ENCODE assay signal across 34 cellular contexts in genomic region chr11:4713241-4713640, GRCh38. TPM values are rescaled to one million over a fixed set of nuclear protein-coding genes. Genes with fewer than 3 reads are reported as not detected.
DNase-seq lines count a peak whose midpoint lies in the region; ATAC-seq, FAIRE-seq and TF ChIP-seq lines count a peak whose summit lies in the region.
"Had no signal": no experiment of that assay in that cellular context is flagged by ENCODE, and none has a peak within 500 bp of the region (broad histone marks: within the 10 kb centered on the region; RNA-seq: fewer than 3 reads in every experiment).

No MANE protein-coding gene starts in this region.

- TF ChIP-seq CTCF in keratinocyte (optimal IDR thresholded peaks at IDR 0.05 in 1 of 3, IDR thresholded peaks at IDR 0.05 in 1 of 3, conservative IDR thresholded peaks at IDR 0.05 in 1 of 3; ENCODE audit: extremely low read depth in 1 of 3, insufficient read depth in 2 of 3, low read length in 3 of 3) (no peak), Caco-2 (IDR thresholded peaks at IDR 0.05; ENCODE audit: insufficient read depth in 1 of 2, low read depth in 1 of 2, low read length in 1 of 2, severe bottlenecking in 1 of 2, unreplicated experiment in 1 of 2) (no peak)

- ATAC-seq in HG03039 (IDR thresholded peaks at IDR 0.05; ENCODE audit: unreplicated experiment): no peak
- ATAC-seq: activated naive CD8-positive, alpha-beta T cell treated with anti-CD3 and anti-CD28 coated beads, Interleukin-2, amount 50 U/mL, for 24 hours; HCT116; lower lobe of right lung; Right ventricle myocardium inferior; stimulated activated naive B cell treated with anti-CD40 and anti-IgM and Interleukin-4, amounts not matched to agents 10 μg/mL and 1 μg/mL and 100 μg/mL, for 72 hours had no signal

- dilution Hi-C loops in keratinocyte (cut with MboI; ENCODE audit: extremely low pct_ligation_motif_present, low sequenced_read_pairs): no loop called here

- no peak overlapping the region for H3K4me3 Mint-ChIP-seq in Caco-2 (ENCODE audit: unreplicated experiment)
- H3K4me3 Mint-ChIP-seq: activated naive CD8-positive, alpha-beta T cell treated with anti-CD3 and anti-CD28 coated beads, Interleukin-2, amount 50 U/mL, for 24 hours; nephron; stimulated activated naive B cell treated with anti-CD40 and anti-IgM and Interleukin-4, amounts not matched to agents 10 μg/mL and 1 μg/mL and 100 μg/mL, for 72 hours had no signal

- no peaks in the 10 kb centered on the region for H3K9me3 Mint-ChIP-seq in Caco-2 (ENCODE audit: unreplicated experiment)
- H3K9me3 Mint-ChIP-seq: activated naive CD8-positive, alpha-beta T cell treated with anti-CD3 and anti-CD28 coated beads, Interleukin-2, amount 50 U/mL, for 24 hours; nephron; stimulated activated naive B cell treated with anti-CD40 and anti-IgM and Interleukin-4, amounts not matched to agents 10 μg/mL and 1 μg/mL and 100 μg/mL, for 72 hours had no signal

- no peaks in the 10 kb centered on the region for H3K4me1 ChIP-seq in keratinocyte (ENCODE audit: control insufficient read depth, extremely low read depth, insufficient read depth, low read length)
- no peaks in the 10 kb centered on the region for H3K4me1 ChIP-seq in Caco-2
- H3K4me1 ChIP-seq: lower lobe of right lung had no signal

- H3K9me3 ChIP-seq in keratinocyte (ENCODE audit: control insufficient read depth, low read depth, low read length) (no peaks in the 10 kb centered on the region), Caco-2 (no peaks in the 10 kb centered on the region)
- H3K9me3 ChIP-seq: lower lobe of right lung, sigmoid colon had no signal

- H3K27ac ChIP-seq in keratinocyte (ENCODE audit: control insufficient read depth, insufficient read depth, low read length): no peak overlapping the region
- H3K27ac ChIP-seq: lower lobe of right lung, PC-9 had no signal

- no peaks in the 10 kb centered on the region for H3K9me1 ChIP-seq in keratinocyte (ENCODE audit: control insufficient read depth, extremely low read depth, insufficient read depth, low read length)

- intact Hi-C loops in Caco-2 (cut with micrococcal nuclease; ENCODE audit: unreplicated experiment): no loop called here

- H3K4me1 Mint-ChIP-seq in Caco-2 (ENCODE audit: low read depth, unreplicated experiment): peaks cover 5% of the 10 kb centered on the region
- H3K4me1 Mint-ChIP-seq: activated naive CD8-positive, alpha-beta T cell treated with anti-CD3 and anti-CD28 coated beads, Interleukin-2, amount 50 U/mL, for 24 hours; nephron; stimulated activated naive B cell treated with anti-CD40 and anti-IgM and Interleukin-4, amounts not matched to agents 10 μg/mL and 1 μg/mL and 100 μg/mL, for 72 hours had no signal

- CTCF ChIA-PET in Caco-2 (lab: Charles Lee): no interaction called here

- no peak overlapping the region for H2AFZ ChIP-seq in keratinocyte (ENCODE audit: control insufficient read depth, low read length)
- H2AFZ ChIP-seq: PC-9 had no signal

- FAIRE-seq in keratinocyte (lab: Jason Lieb, UNC): peak; percentile 46
- FAIRE-seq: islet of Langerhans had no signal

- no peak overlapping the region for H3K9ac ChIP-seq in keratinocyte (ENCODE audit: control insufficient read depth, extremely low read depth, insufficient read depth, low read length)

- H4K20me1 ChIP-seq in keratinocyte (ENCODE audit: control insufficient read depth, extremely low read depth, insufficient read depth, low read length): no peaks in the 10 kb centered on the region

- no peaks in the 10 kb centered on the region for H3K27me3 ChIP-seq in keratinocyte (ENCODE audit: control insufficient read depth, extremely low read depth, insufficient read depth, low read length)
- H3K27me3 ChIP-seq in Caco-2 (replicated peaks; ENCODE audit: control insufficient read depth, insufficient read depth, low read length): no peaks in the 10 kb centered on the region
- H3K27me3 ChIP-seq: sigmoid colon had no signal

- no TSS peak for BruUV-seq in Caco-2 (replicated peaks; lab: Mats Ljungman, UMichigan)

- no peak overlapping the region for H3K4me2 ChIP-seq in keratinocyte (ENCODE audit: control insufficient read depth, extremely low read depth, insufficient read depth, low read depth, low read length)
- H3K4me2 ChIP-seq: PC-9 had no signal

- H3K4me3 ChIP-seq in keratinocyte (ENCODE audit: control insufficient read depth in 2 of 3, extremely low read depth in 1 of 3, insufficient read depth in 2 of 3, low read depth in 1 of 3, low read length in 3 of 3) (no peak overlapping the region), Caco-2 (ENCODE audit: low read depth, low read length) (no peak overlapping the region)
- H3K4me3 ChIP-seq: lower lobe of right lung, PC-9, sigmoid colon had no signal

- peaks cover 22% of the 10 kb centered on the region for H3K27me3 Mint-ChIP-seq in Caco-2 (ENCODE audit: insufficient read depth, unreplicated experiment)

- H3K36me3 Mint-ChIP-seq in Caco-2 (ENCODE audit: insufficient read depth, unreplicated experiment): no peaks in the 10 kb centered on the region
- H3K36me3 Mint-ChIP-seq: stimulated activated naive B cell treated with anti-CD40 and anti-IgM and Interleukin-4, amounts not matched to agents 10 μg/mL and 1 μg/mL and 100 μg/mL, for 72 hours had no signal

- no peaks in the 10 kb centered on the region for H3K36me3 ChIP-seq in keratinocyte (ENCODE audit: control insufficient read depth in 2 of 2, extremely low read depth in 1 of 2, insufficient read depth in 2 of 2, low read length in 2 of 2)
- H3K36me3 ChIP-seq in Caco-2 (ENCODE audit: control insufficient read depth, insufficient read depth, low read length): no peaks in the 10 kb centered on the region
- H3K36me3 ChIP-seq: lower lobe of right lung, sigmoid colon had no signal

- H3K79me2 ChIP-seq in keratinocyte (ENCODE audit: control insufficient read depth, insufficient read depth, low read length): no peaks in the 10 kb centered on the region

- DNase-seq in Ammon's horn (ENCODE audit: low spot score): peak; percentile 34
- DNase-seq in ELR (ENCODE audit: low read depth): peak; percentile 17
- peak; percentile 86 for DNase-seq in NCI-H69 (lab: John Stamatoyannopoulos, UW)
- DNase-seq in keratinocyte (ENCODE audit: low read depth, low spot score): no peak
- no peak for DNase-seq in Caco-2
- no peak for DNase-seq in HuH-7.5 (ENCODE audit: low spot score)
- no peak for DNase-seq in stimulated activated CD4-positive, alpha-beta T cell treated with anti-CD3 and anti-CD28 coated beads, Interleukin-15, amount 100 ng/mL, for 24 hours
- DNase-seq: ACHN; activated CD4-positive, alpha-beta T cell treated with anti-CD3 and anti-CD28 coated beads for 4 hours; activated CD8-positive, alpha-beta memory T cell treated with anti-CD3 and anti-CD28 coated beads for 24 hours; activated gamma-delta T cell; activated naive CD8-positive, alpha-beta T cell treated with anti-CD3 and anti-CD28 coated beads, Interleukin-2, amount 50 U/mL, for 24 hours; activated T-cell treated with anti-CD3 and anti-CD28 coated beads, Interleukin-2, amount 50 U/mL, for 1 hour; DND-41; lower lobe of right lung; NCI-H2107; NK-92 treated with Interleukin-12 subunit alpha and Interleukin-12 subunit beta, amount 100 ng/mL, for 24 hours; PC-9; sigmoid colon; stimulated activated naive B cell treated with anti-CD40 and anti-IgM and Interleukin-4, amounts not matched to agents 10 μg/mL and 1 μg/mL and 100 μg/mL, for 72 hours had no signal

- POLR2A ChIA-PET in Caco-2 (lab: Charles Lee): no interaction called here

- no peak overlapping the region for H3K27ac Mint-ChIP-seq in Caco-2 (ENCODE audit: unreplicated experiment)
- H3K27ac Mint-ChIP-seq: activated naive CD8-positive, alpha-beta T cell treated with anti-CD3 and anti-CD28 coated beads, Interleukin-2, amount 50 U/mL, for 24 hours; nephron; stimulated activated naive B cell treated with anti-CD40 and anti-IgM and Interleukin-4, amounts not matched to agents 10 μg/mL and 1 μg/mL and 100 μg/mL, for 72 hours had no signal

RNA-seq across cellular contexts. Expression of gene MMP26, which starts 8.7 kb away (rescaled TPM):
- not detected in 3 replicates for polyA plus RNA-seq in keratinocyte
- not detected for polyA plus RNA-seq in keratinocyte (2011; ENCODE audit: low read depth)
- not detected in 2 replicates for polyA plus RNA-seq in keratinocyte (2011; cell fraction: cytosol; rRNA removed)
- not detected in 2 replicates for polyA plus RNA-seq in keratinocyte (2011; cell fraction: nucleus; rRNA removed)
- not detected in 2 replicates for polyA plus RNA-seq in keratinocyte (2012; ENCODE audit: low replicate concordance)
- polyA minus RNA-seq in keratinocyte: not detected in 3 replicates
- not detected for polyA minus RNA-seq in keratinocyte (2011; cell fraction: cytosol; rRNA and poly(A)+ RNA removed)
- not detected in 2 replicates for polyA minus RNA-seq in keratinocyte (2011; cell fraction: nucleus; rRNA and poly(A)+ RNA removed)
- not detected in 2 replicates for total RNA-seq in Caco-2 (2022)
- total RNA-seq: cerebellum; glomerular endothelial cell; lower lobe of right lung; MCF 10A; mucosa of gallbladder; NCI-H460; PC-9; Right ventricle myocardium inferior; sigmoid colon; T-helper 2 cell treated with Interferon-gamma antibody and Interleukin-4, amounts not matched to agents 100 ng/mL and 5 ng/mL, for 36 hours; temporal lobe; ureter had no signal
- polyA plus RNA-seq: BJ, sigmoid colon had no signal

RNA-seq across cellular contexts. Expression of gene OR51E2, which starts 15.6 kb away (rescaled TPM):
- polyA plus RNA-seq in keratinocyte: 0.03 TPM in 2 of 3 replicates, not detected in the other
- not detected for polyA plus RNA-seq in keratinocyte (2011; ENCODE audit: low read depth)
- not detected in 2 replicates for polyA plus RNA-seq in keratinocyte (2011; cell fraction: cytosol; rRNA removed)
- not detected in 2 replicates for polyA plus RNA-seq in keratinocyte (2011; cell fraction: nucleus; rRNA removed)
- not detected in 2 replicates for polyA plus RNA-seq in keratinocyte (2012; ENCODE audit: low replicate concordance)
- polyA minus RNA-seq in keratinocyte: not detected in 3 replicates
- not detected for polyA minus RNA-seq in keratinocyte (2011; cell fraction: cytosol; rRNA and poly(A)+ RNA removed)
- not detected in 2 replicates for polyA minus RNA-seq in keratinocyte (2011; cell fraction: nucleus; rRNA and poly(A)+ RNA removed)
- not detected in 2 replicates for total RNA-seq in Caco-2 (2022)
- total RNA-seq: lower lobe of right lung; MCF 10A; NCI-H460; PC-9; T-helper 2 cell treated with Interferon-gamma antibody and Interleukin-4, amounts not matched to agents 100 ng/mL and 5 ng/mL, for 36 hours had no signal
- polyA plus RNA-seq: BJ had no signal

RNA-seq across cellular contexts. Expression of gene OR51F1, which starts 56.5 kb away (rescaled TPM):
- polyA plus RNA-seq in keratinocyte: not detected in 3 replicates
- polyA plus RNA-seq in keratinocyte (2011; ENCODE audit: low read depth): not detected
- polyA plus RNA-seq in keratinocyte (2011; cell fraction: cytosol; rRNA removed): not detected in 2 replicates
- not detected in 2 replicates for polyA plus RNA-seq in keratinocyte (2011; cell fraction: nucleus; rRNA removed)
- polyA plus RNA-seq in keratinocyte (2012; ENCODE audit: low replicate concordance): not detected in 2 replicates
- polyA minus RNA-seq in keratinocyte: not detected in 3 replicates
- not detected for polyA minus RNA-seq in keratinocyte (2011; cell fraction: cytosol; rRNA and poly(A)+ RNA removed)
- not detected in 2 replicates for polyA minus RNA-seq in keratinocyte (2011; cell fraction: nucleus; rRNA and poly(A)+ RNA removed)
- total RNA-seq in Caco-2 (2022): not detected in 2 replicates
- total RNA-seq: cerebellum; glomerular endothelial cell; lower lobe of right lung; MCF 10A; mucosa of gallbladder; NCI-H460; PC-9; Right ventricle myocardium inferior; sigmoid colon; T-helper 2 cell treated with Interferon-gamma antibody and Interleukin-4, amounts not matched to agents 100 ng/mL and 5 ng/mL, for 36 hours; temporal lobe; ureter had no signal
- polyA plus RNA-seq: BJ, sigmoid colon had no signal

Comparison
In these comparisons a context has a peak if more than half of its experiments do, and no peak if none do; other contexts are left out.
1. DNase-seq: peak in Ammon's horn (single experiment), ELR (single experiment) and NCI-H69 (single experiment); none in keratinocyte (single experiment), Caco-2 (0 of 2), HuH-7.5 (single experiment) and stimulated activated CD4-positive, alpha-beta T cell treated with anti-CD3 and anti-CD28 coated beads, Interleukin-15, amount 100 ng/mL, for 24 hours (single experiment).